Comparison of ENCODE assay signal across 27 cellular contexts in the genomic region with DNA sequence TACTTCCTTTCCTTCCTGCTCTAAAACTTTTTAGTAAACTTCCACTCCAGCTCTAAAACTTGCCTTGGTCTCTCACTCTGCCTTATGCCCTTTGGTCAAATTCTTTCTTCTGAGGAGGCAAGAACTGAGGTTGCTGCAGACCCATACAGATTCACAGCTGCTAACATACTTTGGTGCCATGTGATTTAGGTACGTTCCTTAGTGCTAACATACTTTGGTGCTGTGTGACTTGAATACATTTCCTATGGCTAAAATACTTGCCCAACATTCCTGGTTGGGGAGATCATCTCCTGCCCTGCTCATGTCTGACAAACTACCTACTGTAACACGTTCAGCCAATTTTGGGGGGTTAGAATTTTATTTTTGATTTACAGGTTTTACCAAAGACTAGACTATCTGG.
"Had no signal": no experiment of that assay in that cellular context is flagged by ENCODE, and none has a peak within 500 bp of the region (broad histone marks: within the 10 kb centered on the region; RNA-seq: fewer than 3 reads in every experiment).

No MANE protein-coding gene starts in this region.

- H3K4me1 ChIP-seq: colonic mucosa, foreskin keratinocyte, right lobe of liver, testis, upper lobe of left lung had no signal

- H3K4me3 ChIP-seq: colonic mucosa, esophagus muscularis mucosa, gastroesophageal sphincter, heart left ventricle, hepatocyte, lung, pancreas, right lobe of liver, smooth muscle cell, testis, tibial artery, upper lobe of left lung had no signal

- H3K36me3 ChIP-seq: colonic mucosa, esophagus muscularis mucosa, gastroesophageal sphincter, heart left ventricle, neutrophil, pancreas, right lobe of liver, tibial artery, upper lobe of left lung had no signal

- H2AFZ ChIP-seq: hepatocyte had no signal

- H3K4me3 Mint-ChIP-seq: dendritic cell treated with granulocyte-macrophage colony-stimulating factor and Interleukin-4, amounts not matched to agents 40 ng/mL and 50 ng/mL, for 4 days; naive B cell; natural killer cell treated with Interleukin-12 subunit alpha and Interleukin-12 subunit beta and Interleukin-15 and Interleukin-18, amount 100 ng/mL, for 72 hours; neural crest cell; stimulated activated memory B cell treated with anti-CD40 and anti-IgM and Interleukin-4, amounts not matched to agents 10 μg/mL and 1 μg/mL and 100 μg/mL, for 72 hours had no signal

- H3K4me2 ChIP-seq: hepatocyte, smooth muscle cell had no signal

- H3K9me3 Mint-ChIP-seq: neural crest cell had no signal

- H3K27ac Mint-ChIP-seq: dendritic cell treated with granulocyte-macrophage colony-stimulating factor and Interleukin-4, amounts not matched to agents 40 ng/mL and 50 ng/mL, for 4 days; natural killer cell treated with Interleukin-12 subunit alpha and Interleukin-12 subunit beta and Interleukin-15 and Interleukin-18, amount 100 ng/mL, for 72 hours; stimulated activated memory B cell treated with anti-CD40 and anti-IgM and Interleukin-4, amounts not matched to agents 10 μg/mL and 1 μg/mL and 100 μg/mL, for 72 hours had no signal

- H3K27ac ChIP-seq: colonic mucosa, esophagus muscularis mucosa, foreskin keratinocyte, gastroesophageal sphincter, heart left ventricle, hepatocyte, neutrophil, pancreas, right lobe of liver, testis, tibial artery, upper lobe of left lung had no signal

- DNase-seq: colonic mucosa; effector CD8-positive, alpha-beta T cell; foreskin keratinocyte; heart left ventricle; kidney; naive B cell; pancreas; retina; right lobe of liver; stimulated activated CD4-positive, alpha-beta T cell treated with anti-CD3 and anti-CD28 coated beads, Interleukin-12 subunit alpha, Interleukin-12 subunit beta, amount 100 ng/mL, for 4 hours; stimulated activated CD4-positive, alpha-beta T cell treated with anti-CD3 and anti-CD28 coated beads, Interleukin-1b, Interleukin-23, amount 100 ng/mL, for 48 hours; stimulated activated CD4-positive, alpha-beta T cell treated with anti-CD3 and anti-CD28 coated beads, Interleukin-4, amount 100 ng/mL, for 24 hours; stimulated activated naive CD8-positive, alpha-beta T cell treated with anti-CD3 and anti-CD28 coated beads, Interleukin-15, Interleukin-2, amounts not matched to agents 100 U/mL and 50 U/mL, for 24 hours; substantia nigra; testis; tibial artery; upper lobe of left lung had no signal

- H3K79me2 ChIP-seq: hepatocyte had no signal

- H3K9me3 ChIP-seq: colonic mucosa, pancreas, right lobe of liver, testis had no signal

- H3K27me3 ChIP-seq: colonic mucosa, esophagus muscularis mucosa, foreskin keratinocyte, gastroesophageal sphincter, heart left ventricle, hepatocyte, pancreas, right lobe of liver, testis, tibial artery, upper lobe of left lung had no signal

- H3K4me1 Mint-ChIP-seq: naive B cell; stimulated activated memory B cell treated with anti-CD40 and anti-IgM and Interleukin-4, amounts not matched to agents 10 μg/mL and 1 μg/mL and 100 μg/mL, for 72 hours had no signal
